In genomic region chr15:20102209-20102608, GRCh38 we compare ENCODE assay signal across 7 cellular contexts.
DNase-seq lines count a peak whose midpoint lies in the region; ATAC-seq and TF ChIP-seq lines count a peak whose summit lies in the region.
"Not testable (repeated sequence)": the region's sequence is repeated elsewhere in the genome, so short reads cannot be mapped to it uniquely, and the experiment has no call there.

No MANE protein-coding gene starts in this region.

- peak; percentile 19 for DNase-seq in WERI-Rb-1
- DNase-seq in activated T-cell treated with anti-CD3 and anti-CD28 coated beads, Interleukin-2, amount 50 U/mL, for 1 hour: peak; percentile 24
- peak in 3 of 4 donors; percentile 6 to 35 (median 10) for DNase-seq in body of pancreas
- peak; percentile 9 to 31 for DNase-seq in heart right ventricle
- peak; percentile 29 to 30 for DNase-seq in memory B cell (ENCODE audit: low spot score in 2 of 2)
- DNase-seq in posterior cingulate gyrus: peak in 7 of 10 donors; percentile 9 to 94 (median 76)
- DNase-seq in suprapubic skin (ENCODE audit: low spot score in 2 of 2): peak; percentile 67 to 92

- not testable (repeated sequence) for H3K4me1 Mint-ChIP-seq in memory B cell

- H3K27me3 ChIP-seq in WERI-Rb-1 (ENCODE audit: insufficient read depth, low read depth, severe bottlenecking); body of pancreas; heart right ventricle; suprapubic skin: not testable (repeated sequence)

- TF ChIP-seq CTCF in WERI-Rb-1 (IDR thresholded peaks at IDR 0.05; ENCODE audit: low read depth, low read length); body of pancreas (IDR thresholded peaks at IDR 0.05); heart right ventricle (IDR thresholded peaks at IDR 0.05); suprapubic skin (IDR thresholded peaks at IDR 0.05): not testable (repeated sequence)

- TF ChIP-seq EP300 in suprapubic skin (IDR thresholded peaks at IDR 0.05): not testable (repeated sequence)

- H3K27ac Mint-ChIP-seq in memory B cell: not testable (repeated sequence)

- not testable (repeated sequence) for H3K9me3 ChIP-seq in WERI-Rb-1 (ENCODE audit: severe bottlenecking); body of pancreas; heart right ventricle; suprapubic skin

- 69% methylated on average over 1 of the region's 1 CpG; no CpG with 5 or more reads in 1 of the 2 donors for WGBS in body of pancreas, 2 donors
- 62 to 67% methylated on average over 1 of the region's 1 CpG for WGBS in heart right ventricle, 2 donors
- 50% methylated on average over 1 of the region's 1 CpG for WGBS in suprapubic skin

- H3K4me1 ChIP-seq in body of pancreas, heart right ventricle, suprapubic skin: not testable (repeated sequence)

- H3K36me3 Mint-ChIP-seq in memory B cell: not testable (repeated sequence)

- H3K27me3 Mint-ChIP-seq in memory B cell: not testable (repeated sequence)

- ATAC-seq in body of pancreas; heart right ventricle; memory B cell (ENCODE audit: low read depth): not testable (repeated sequence)

- H3K9me3 Mint-ChIP-seq in memory B cell: not testable (repeated sequence)

- H3K27ac ChIP-seq in WERI-Rb-1, body of pancreas, heart right ventricle, suprapubic skin: not testable (repeated sequence)

- H3K4me3 ChIP-seq in WERI-Rb-1 (ENCODE audit: low read depth, low read length); body of pancreas; heart right ventricle; suprapubic skin: not testable (repeated sequence)

- not testable (repeated sequence) for TF ChIP-seq POLR2A in body of pancreas (IDR thresholded peaks at IDR 0.05); suprapubic skin (IDR thresholded peaks at IDR 0.05)

- not testable (repeated sequence) for H3K36me3 ChIP-seq in WERI-Rb-1; body of pancreas (replicated peaks in 1 of 2; ENCODE audit: insufficient read depth in 1 of 2, low read depth in 2 of 2); heart right ventricle; suprapubic skin

- intact Hi-C loops in body of pancreas (cut with DNase I); heart right ventricle (cut with DNase I); posterior cingulate gyrus (cut with DNase I): not testable (repeated sequence)

- H3K4me3 Mint-ChIP-seq in memory B cell: not testable (repeated sequence)

Comparison
In these comparisons a context has a peak if more than half of its experiments do, and no peak if none do; other contexts are left out.
1. DNase-seq: peak in every context shown above with its lines; median percentile 80 in suprapubic skin; 76 in posterior cingulate gyrus; 30 in memory B cell; 24 in activated T-cell treated with anti-CD3 and anti-CD28 coated beads, Interleukin-2, amount 50 U/mL, for 1 hour; 20 in heart right ventricle; 19 in WERI-Rb-1; 10 in body of pancreas.